Comparison of ENCODE assay signal across 2 cellular contexts in the genomic region with DNA sequence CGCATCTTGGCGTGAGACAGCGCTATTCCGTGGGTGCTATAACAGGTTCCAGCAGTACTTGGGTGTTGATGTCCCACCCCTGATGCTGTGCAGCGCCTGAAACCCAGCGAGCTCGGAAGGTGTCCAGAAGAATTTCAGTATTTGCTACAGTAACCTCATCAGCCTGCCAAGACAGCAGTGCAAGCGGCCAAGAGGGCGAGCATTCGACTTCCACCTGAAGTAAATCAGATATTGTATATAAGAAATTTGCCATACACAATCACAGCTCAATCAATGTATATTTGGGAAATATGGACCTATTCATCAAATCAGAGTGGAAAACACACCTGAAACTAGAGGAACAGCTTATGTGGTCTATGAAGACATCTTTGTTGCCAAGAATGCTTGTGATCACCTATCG.
TF ChIP-seq lines count a peak whose summit lies in the region.

No MANE protein-coding gene starts in this region.

TF ChIP-seq in HepG2, 621 proteins besides CTCF, POLR2A, EP300 and RAD21:
- TF ChIP-seq RBM22 (optimal IDR thresholded peaks at IDR 0.05; ENCODE audit: low read length) (peak; percentile 44), ZNF121 (CRISPR knock-in tag; IDR thresholded peaks at IDR 0.05) (no peak)

TF ChIP-seq in GM12878, 131 proteins besides CTCF, POLR2A, EP300 and RAD21:
- peak; percentile 76; the same call in 1 of the 2 replicates for TF ChIP-seq NFXL1 (IDR thresholded peaks at IDR 0.05; ENCODE audit: borderline replicate concordance)
- TF ChIP-seq FOXM1 (IDR thresholded peaks at IDR 0.05; ENCODE audit: low read depth, low read length) = no peak
- no peak for TF ChIP-seq TCF7 (IDR thresholded peaks at IDR 0.05; ENCODE audit: borderline replicate concordance)
- TF ChIP-seq RBBP5 (conservative IDR thresholded peaks at IDR 0.05) = no peak
- no peak for TF ChIP-seq NFYA (IDR thresholded peaks at IDR 0.05; ENCODE audit: borderline replicate concordance, low read depth, low read length)
- no peak for TF ChIP-seq DPF2 (IDR thresholded peaks at IDR 0.05)
